ENCODE assay signal across 8 cellular contexts in the genomic region with DNA sequence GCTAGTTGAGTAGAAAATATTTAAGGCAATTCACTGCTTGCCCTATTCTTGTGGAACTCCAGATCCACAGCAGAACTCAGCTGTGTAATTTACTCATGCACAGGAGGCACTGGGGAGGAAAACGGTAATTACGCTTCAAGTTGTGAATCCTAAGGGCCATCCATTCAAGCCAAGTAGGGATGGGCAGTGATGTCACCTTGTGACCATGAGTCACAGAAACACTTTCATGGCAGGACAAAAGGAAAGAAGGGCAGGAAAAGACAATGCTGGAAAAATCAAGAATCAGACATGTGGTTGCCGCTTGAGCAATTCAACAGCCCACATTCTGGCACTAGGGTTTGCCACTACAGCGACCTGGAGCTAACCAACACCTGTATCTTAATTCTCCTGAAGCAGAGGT. TPM values are rescaled to one million over a fixed set of nuclear protein-coding genes. Genes with fewer than 3 reads are reported as not detected.
DNase-seq lines count a peak whose midpoint lies in the region; TF ChIP-seq lines count a peak whose summit lies in the region.
"Had no signal": no experiment of that assay in that cellular context is flagged by ENCODE, and none has a peak within 500 bp of the region (broad histone marks: within the 10 kb centered on the region; RNA-seq: fewer than 3 reads in every experiment).

No MANE protein-coding gene starts in this region.

- peaks cover 44% of the 10 kb centered on the region for H3K79me2 ChIP-seq in neural progenitor cell (ENCODE audit: low read depth)

- peaks cover 4% of the 10 kb centered on the region for H3F3A ChIP-seq in neural progenitor cell (ENCODE audit: low read depth)

- H3K4me1 ChIP-seq in ES-I3 (ENCODE audit: insufficient read depth, low read length), result peaks cover 18% of the 10 kb centered on the region; the same call in 1 of the 2 replicates
- peaks cover 25% of the 10 kb centered on the region for H3K4me1 ChIP-seq in neural progenitor cell

- TF ChIP-seq CTCF in coronary artery (IDR thresholded peaks at IDR 0.05) (no peak), neural progenitor cell (IDR thresholded peaks at IDR 0.05) (no peak)

- peaks cover 20% of the 10 kb centered on the region for H4K20me1 ChIP-seq in neural progenitor cell (ENCODE audit: low read depth)

- no peak overlapping the region for H3K27ac Mint-ChIP-seq in neural progenitor cell

- H3K36me3 Mint-ChIP-seq in neural progenitor cell, result peaks cover 5% of the 10 kb centered on the region

- peak overlapping the region; percentile 98 for H3K4me3 Mint-ChIP-seq in neural progenitor cell

- H3K27me3 ChIP-seq in neural progenitor cell, result peaks cover 11% of the 10 kb centered on the region
- H3K27me3 ChIP-seq: vagina had no signal

- peaks cover 18% of the 10 kb centered on the region for H3K4me1 Mint-ChIP-seq in neural progenitor cell

- H3K27me3 Mint-ChIP-seq in neural progenitor cell (ENCODE audit: insufficient read depth, low read depth), result peaks cover 3% of the 10 kb centered on the region

- H2AFZ ChIP-seq in neural progenitor cell (replicated peaks), result no peak overlapping the region

- no peaks in the 10 kb centered on the region; the same call in 1 of the 2 replicates for H3K36me3 ChIP-seq in ES-I3 (ENCODE audit: insufficient read depth, low read length)
- H3K36me3 ChIP-seq in neural progenitor cell, result peaks cover 9% of the 10 kb centered on the region
- H3K36me3 ChIP-seq: vagina had no signal

- H3K9me3 Mint-ChIP-seq in neural progenitor cell, result no peaks in the 10 kb centered on the region

- peak overlapping the region; percentile 98; the same call in 1 of the 2 replicates for H3K9ac ChIP-seq in ES-I3 (ENCODE audit: low read depth, low read length)
- H3K9ac ChIP-seq in neural progenitor cell, result no peak overlapping the region

- H3K9me3 ChIP-seq in ES-I3 (ENCODE audit: control insufficient read depth, insufficient read depth, low read length), result no peaks in the 10 kb centered on the region; the same call in 1 of the 2 replicates
- no peaks in the 10 kb centered on the region for H3K9me3 ChIP-seq in neural progenitor cell (ENCODE audit: low read depth)
- H3K9me3 ChIP-seq: vagina had no signal

- H3K27ac ChIP-seq in coronary artery, result no peak overlapping the region
- no peak overlapping the region for H3K27ac ChIP-seq in neural progenitor cell

- H3K4me2 ChIP-seq in neural progenitor cell, result peak overlapping the region; percentile 98

- H3K4me3 ChIP-seq in coronary artery (peak overlapping the region; percentile 81), neural progenitor cell (peak overlapping the region; percentile 79)

- peak; percentile 33 for DNase-seq in NCI-H2227 (lab: John Stamatoyannopoulos, UW; ENCODE audit: unreplicated experiment)
- no peak for DNase-seq in coronary artery (ENCODE audit: low spot score)
- DNase-seq in neural progenitor cell (ENCODE audit: low spot score), result no peak
- no peak for DNase-seq in NCI-H226
- DNase-seq in stimulated activated naive CD4-positive, alpha-beta T cell (lab: John Stamatoyannopoulos, UW), result no peak
- no peak for DNase-seq in hippocampal formation (lab: John Stamatoyannopoulos, UW)

RNA-seq across cellular contexts. Expression of gene PAQR3, which starts 1.4 kb away (rescaled TPM):
- 59.4 and 80.8 TPM in 2 replicates for total RNA-seq in neural progenitor cell (ENCODE audit: low replicate concordance)
